1 cellular context compared by ENCODE assay signal in genomic region chr10:7789390-7789789, GRCh38.
TF ChIP-seq lines count a peak whose summit lies in the region.

No MANE protein-coding gene starts in this region.

TF ChIP-seq in HepG2, 621 proteins besides CTCF, POLR2A, EP300 and RAD21:
- no peak for TF ChIP-seq ZNF772 (CRISPR knock-in tag; IDR thresholded peaks at IDR 0.05)
- TF ChIP-seq ZNF225 (CRISPR knock-in tag; IDR thresholded peaks at IDR 0.05): no peak
- TF ChIP-seq FOSL2 (CRISPR knock-in tag; IDR thresholded peaks at IDR 0.05): 0 out of 2 replicates have a peak, but pooled peaks have one; percentile 7
- TF ChIP-seq PCBP2 (optimal IDR thresholded peaks at IDR 0.05; ENCODE audit: low read depth, low read length, poor library complexity, severe bottlenecking): no peak
- TF ChIP-seq ZNF367 (CRISPR knock-in tag; IDR thresholded peaks at IDR 0.05; ENCODE audit: borderline replicate concordance): no peak
- TF ChIP-seq ZNF383 (CRISPR knock-in tag; IDR thresholded peaks at IDR 0.05; ENCODE audit: borderline replicate concordance): no peak
- TF ChIP-seq ZNF567 (CRISPR knock-in tag; IDR thresholded peaks at IDR 0.05; ENCODE audit: borderline replicate concordance): no peak
- TF ChIP-seq ZNF569 (CRISPR knock-in tag; IDR thresholded peaks at IDR 0.05; ENCODE audit: borderline replicate concordance): no peak
- TF ChIP-seq RNF2 (conservative IDR thresholded peaks at IDR 0.05; ENCODE audit: low read depth): no peak
